In the genomic region with DNA sequence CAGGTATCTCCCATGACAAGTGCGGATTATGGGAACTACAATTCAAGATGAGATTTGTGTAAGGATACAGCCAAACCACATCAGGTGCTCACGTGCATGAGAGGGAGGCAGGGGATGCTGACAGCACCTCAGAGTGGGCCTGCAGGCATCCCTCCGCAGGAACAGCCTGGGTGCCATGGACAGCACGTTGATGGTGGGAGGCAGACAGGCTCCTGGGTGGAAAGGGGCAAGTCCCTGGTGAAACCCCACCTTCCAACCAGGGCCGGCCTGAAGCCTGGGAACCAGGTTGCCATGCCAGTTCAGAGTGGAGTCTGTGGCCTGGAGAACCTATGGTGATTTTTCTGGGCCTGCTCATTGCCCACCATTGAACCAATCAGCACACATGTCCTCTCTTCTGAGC, we compare ENCODE assay signal across 8 cellular contexts.
"Had no signal": no experiment of that assay in that cellular context is flagged by ENCODE, and none has a peak within 500 bp of the region (broad histone marks: within the 10 kb centered on the region; RNA-seq: fewer than 3 reads in every experiment).

No MANE protein-coding gene starts in this region.

- H3K9ac ChIP-seq: GM23248 had no signal

- H3K4me1 ChIP-seq: HAP-1 had no signal

- ATAC-seq: HCT116, HepG2 had no signal

- H3K9me3 ChIP-seq: HAP-1 had no signal

- H3K36me3 ChIP-seq: HAP-1 had no signal

- H3K27ac ChIP-seq: GM23248, HL-60 had no signal

- H3K4me3 ChIP-seq: GM23248, HAP-1 had no signal

- DNase-seq: GM23248, GOT3, H7, KBM-7 had no signal

- H2AFZ ChIP-seq: GM23248 had no signal
